In the genomic region with DNA sequence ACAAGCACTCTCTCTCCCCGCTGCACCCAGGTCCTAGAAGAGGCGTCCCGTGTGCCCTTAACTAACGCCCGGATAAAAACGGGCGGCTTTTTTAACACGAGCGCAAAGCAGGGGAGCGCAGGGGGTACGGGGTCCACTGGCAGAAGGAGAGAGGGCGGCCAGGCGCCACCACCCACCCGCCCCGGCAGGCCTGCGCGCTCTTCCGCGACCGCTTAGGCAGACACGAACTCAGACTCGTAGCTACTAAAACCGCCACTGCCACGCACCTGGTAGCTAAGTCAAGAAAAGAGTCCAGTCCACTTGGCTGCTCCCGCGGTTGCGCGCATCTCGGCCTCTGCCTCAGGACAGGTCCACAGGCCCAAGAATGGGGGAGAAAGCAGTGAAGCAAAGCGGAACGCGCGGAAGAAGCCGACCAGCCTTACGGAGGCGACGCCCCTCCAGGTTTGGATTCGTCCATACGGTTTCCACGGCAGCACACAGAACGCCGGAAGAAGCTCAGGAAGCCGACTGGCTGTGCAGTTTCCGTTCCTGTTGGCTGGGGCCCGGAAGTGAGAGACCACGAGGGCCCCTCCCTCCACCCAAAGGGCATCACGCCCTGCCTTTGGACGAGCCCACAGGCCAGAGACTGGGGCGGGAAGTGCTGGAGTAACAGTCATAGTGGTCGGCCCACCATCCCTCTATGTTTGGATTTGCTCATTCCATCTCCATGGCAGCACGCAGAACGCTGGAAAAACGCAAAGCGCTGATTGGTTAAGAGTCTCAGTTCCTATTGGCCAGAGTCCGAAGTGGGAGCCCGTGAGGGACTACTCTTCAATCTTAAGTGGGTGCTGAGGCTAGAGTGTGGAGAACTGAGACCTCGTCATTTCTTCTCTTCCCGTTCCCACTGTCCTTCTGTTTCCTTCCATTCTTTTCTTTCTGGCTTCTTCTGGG, we compare ENCODE assay signal across 1 cellular context.
A peak's percentile ranks its signal among the peaks of the same experiment; 100 is the strongest.
TF ChIP-seq lines count a peak whose summit lies in the region.

A gene (minus strand): TSS at position 354 of the 930 bp plus-strand sequence. CDS start 7,344 bp downstream, outside the sequence.

TF ChIP-seq in K562, 482 proteins besides CTCF, POLR2A, EP300 and RAD21 (continued from another document and continues in another):
- TF ChIP-seq, protein P1, sequence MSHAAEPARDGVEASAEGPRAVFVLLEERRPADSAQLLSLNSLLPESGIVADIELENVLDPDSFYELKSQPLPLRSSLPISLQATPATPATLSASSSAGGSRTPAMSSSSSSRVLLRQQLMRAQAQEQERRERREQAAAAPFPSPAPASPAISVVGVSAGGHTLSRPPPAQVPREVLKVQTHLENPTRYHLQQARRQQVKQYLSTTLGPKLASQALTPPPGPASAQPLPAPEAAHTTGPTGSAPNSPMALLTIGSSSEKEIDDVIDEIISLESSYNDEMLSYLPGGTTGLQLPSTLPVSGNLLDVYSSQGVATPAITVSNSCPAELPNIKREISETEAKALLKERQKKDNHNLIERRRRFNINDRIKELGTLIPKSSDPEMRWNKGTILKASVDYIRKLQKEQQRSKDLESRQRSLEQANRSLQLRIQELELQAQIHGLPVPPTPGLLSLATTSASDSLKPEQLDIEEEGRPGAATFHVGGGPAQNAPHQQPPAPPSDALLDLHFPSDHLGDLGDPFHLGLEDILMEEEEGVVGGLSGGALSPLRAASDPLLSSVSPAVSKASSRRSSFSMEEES (CRISPR knock-in tag; IDR thresholded peaks at IDR 0.05), result no peak
- TF ChIP-seq HLTF (IDR thresholded peaks at IDR 0.05), result no peak
- TF ChIP-seq, protein P2, sequence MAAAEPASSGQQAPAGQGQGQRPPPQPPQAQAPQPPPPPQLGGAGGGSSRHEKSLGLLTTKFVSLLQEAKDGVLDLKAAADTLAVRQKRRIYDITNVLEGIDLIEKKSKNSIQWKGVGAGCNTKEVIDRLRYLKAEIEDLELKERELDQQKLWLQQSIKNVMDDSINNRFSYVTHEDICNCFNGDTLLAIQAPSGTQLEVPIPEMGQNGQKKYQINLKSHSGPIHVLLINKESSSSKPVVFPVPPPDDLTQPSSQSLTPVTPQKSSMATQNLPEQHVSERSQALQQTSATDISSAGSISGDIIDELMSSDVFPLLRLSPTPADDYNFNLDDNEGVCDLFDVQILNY (CRISPR knock-in tag; IDR thresholded peaks at IDR 0.05), result no peak; the same call in 1 of the 2 replicates
- TF ChIP-seq RB1 (IDR thresholded peaks at IDR 0.05; ENCODE audit: low read depth), result peak; percentile 92
- no peak for TF ChIP-seq KDM1A (IDR thresholded peaks at IDR 0.05)
- no peak for TF ChIP-seq POLR2AphosphoS5 (IDR thresholded peaks at IDR 0.05; ENCODE audit: control insufficient read depth, insufficient read depth, low read depth, low read length)
- no peak for TF ChIP-seq HDGF (IDR thresholded peaks at IDR 0.05)
- no peak for TF ChIP-seq ZC3H4 (CRISPR knock-in tag; IDR thresholded peaks at IDR 0.05; ENCODE audit: borderline replicate concordance)
- no peak for TF ChIP-seq COPS2 (conservative IDR thresholded peaks at IDR 0.05)
- TF ChIP-seq, protein P3, sequence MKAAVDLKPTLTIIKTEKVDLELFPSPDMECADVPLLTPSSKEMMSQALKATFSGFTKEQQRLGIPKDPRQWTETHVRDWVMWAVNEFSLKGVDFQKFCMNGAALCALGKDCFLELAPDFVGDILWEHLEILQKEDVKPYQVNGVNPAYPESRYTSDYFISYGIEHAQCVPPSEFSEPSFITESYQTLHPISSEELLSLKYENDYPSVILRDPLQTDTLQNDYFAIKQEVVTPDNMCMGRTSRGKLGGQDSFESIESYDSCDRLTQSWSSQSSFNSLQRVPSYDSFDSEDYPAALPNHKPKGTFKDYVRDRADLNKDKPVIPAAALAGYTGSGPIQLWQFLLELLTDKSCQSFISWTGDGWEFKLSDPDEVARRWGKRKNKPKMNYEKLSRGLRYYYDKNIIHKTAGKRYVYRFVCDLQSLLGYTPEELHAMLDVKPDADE (conservative IDR thresholded peaks at IDR 0.05; ENCODE audit: control insufficient read depth, low read depth, low read length), result peak; percentile 82; the same call in 1 of the 2 replicates
- TF ChIP-seq, protein P4, sequence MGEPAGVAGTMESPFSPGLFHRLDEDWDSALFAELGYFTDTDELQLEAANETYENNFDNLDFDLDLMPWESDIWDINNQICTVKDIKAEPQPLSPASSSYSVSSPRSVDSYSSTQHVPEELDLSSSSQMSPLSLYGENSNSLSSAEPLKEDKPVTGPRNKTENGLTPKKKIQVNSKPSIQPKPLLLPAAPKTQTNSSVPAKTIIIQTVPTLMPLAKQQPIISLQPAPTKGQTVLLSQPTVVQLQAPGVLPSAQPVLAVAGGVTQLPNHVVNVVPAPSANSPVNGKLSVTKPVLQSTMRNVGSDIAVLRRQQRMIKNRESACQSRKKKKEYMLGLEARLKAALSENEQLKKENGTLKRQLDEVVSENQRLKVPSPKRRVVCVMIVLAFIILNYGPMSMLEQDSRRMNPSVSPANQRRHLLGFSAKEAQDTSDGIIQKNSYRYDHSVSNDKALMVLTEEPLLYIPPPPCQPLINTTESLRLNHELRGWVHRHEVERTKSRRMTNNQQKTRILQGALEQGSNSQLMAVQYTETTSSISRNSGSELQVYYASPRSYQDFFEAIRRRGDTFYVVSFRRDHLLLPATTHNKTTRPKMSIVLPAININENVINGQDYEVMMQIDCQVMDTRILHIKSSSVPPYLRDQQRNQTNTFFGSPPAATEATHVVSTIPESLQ (CRISPR knock-in tag; IDR thresholded peaks at IDR 0.05), result 0 out of 2 replicates have a peak, but pooled peaks have one; percentile 61
- TF ChIP-seq ZNF133 (CRISPR knock-in tag; IDR thresholded peaks at IDR 0.05), result no peak
- TF ChIP-seq HSF4 (CRISPR knock-in tag; IDR thresholded peaks at IDR 0.05; ENCODE audit: borderline replicate concordance), result no peak
- TF ChIP-seq, protein P5, sequence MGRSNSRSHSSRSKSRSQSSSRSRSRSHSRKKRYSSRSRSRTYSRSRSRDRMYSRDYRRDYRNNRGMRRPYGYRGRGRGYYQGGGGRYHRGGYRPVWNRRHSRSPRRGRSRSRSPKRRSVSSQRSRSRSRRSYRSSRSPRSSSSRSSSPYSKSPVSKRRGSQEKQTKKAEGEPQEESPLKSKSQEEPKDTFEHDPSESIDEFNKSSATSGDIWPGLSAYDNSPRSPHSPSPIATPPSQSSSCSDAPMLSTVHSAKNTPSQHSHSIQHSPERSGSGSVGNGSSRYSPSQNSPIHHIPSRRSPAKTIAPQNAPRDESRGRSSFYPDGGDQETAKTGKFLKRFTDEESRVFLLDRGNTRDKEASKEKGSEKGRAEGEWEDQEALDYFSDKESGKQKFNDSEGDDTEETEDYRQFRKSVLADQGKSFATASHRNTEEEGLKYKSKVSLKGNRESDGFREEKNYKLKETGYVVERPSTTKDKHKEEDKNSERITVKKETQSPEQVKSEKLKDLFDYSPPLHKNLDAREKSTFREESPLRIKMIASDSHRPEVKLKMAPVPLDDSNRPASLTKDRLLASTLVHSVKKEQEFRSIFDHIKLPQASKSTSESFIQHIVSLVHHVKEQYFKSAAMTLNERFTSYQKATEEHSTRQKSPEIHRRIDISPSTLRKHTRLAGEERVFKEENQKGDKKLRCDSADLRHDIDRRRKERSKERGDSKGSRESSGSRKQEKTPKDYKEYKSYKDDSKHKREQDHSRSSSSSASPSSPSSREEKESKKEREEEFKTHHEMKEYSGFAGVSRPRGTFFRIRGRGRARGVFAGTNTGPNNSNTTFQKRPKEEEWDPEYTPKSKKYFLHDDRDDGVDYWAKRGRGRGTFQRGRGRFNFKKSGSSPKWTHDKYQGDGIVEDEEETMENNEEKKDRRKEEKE (IDR thresholded peaks at IDR 0.05; ENCODE audit: borderline replicate concordance in 1 of 2, control insufficient read depth in 1 of 2, low read depth in 2 of 2, low read length in 1 of 2), result peak in 1 of 2 experiments; percentile 96; a peak in 2 of 4 replicates
- TF ChIP-seq CSDE1 (IDR thresholded peaks at IDR 0.05), result peak in 1 of 2 experiments; percentile 90; a peak in 2 of 4 replicates
- TF ChIP-seq, protein P6, sequence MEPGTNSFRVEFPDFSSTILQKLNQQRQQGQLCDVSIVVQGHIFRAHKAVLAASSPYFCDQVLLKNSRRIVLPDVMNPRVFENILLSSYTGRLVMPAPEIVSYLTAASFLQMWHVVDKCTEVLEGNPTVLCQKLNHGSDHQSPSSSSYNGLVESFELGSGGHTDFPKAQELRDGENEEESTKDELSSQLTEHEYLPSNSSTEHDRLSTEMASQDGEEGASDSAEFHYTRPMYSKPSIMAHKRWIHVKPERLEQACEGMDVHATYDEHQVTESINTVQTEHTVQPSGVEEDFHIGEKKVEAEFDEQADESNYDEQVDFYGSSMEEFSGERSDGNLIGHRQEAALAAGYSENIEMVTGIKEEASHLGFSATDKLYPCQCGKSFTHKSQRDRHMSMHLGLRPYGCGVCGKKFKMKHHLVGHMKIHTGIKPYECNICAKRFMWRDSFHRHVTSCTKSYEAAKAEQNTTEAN (CRISPR knock-in tag; IDR thresholded peaks at IDR 0.05), result peak; percentile 33; the same call in 1 of the 2 replicates
- no peak for TF ChIP-seq FOSL1 (tag; conservative IDR thresholded peaks at IDR 0.05)
- no peak for TF ChIP-seq TAF9B (IDR thresholded peaks at IDR 0.05; ENCODE audit: partially characterized antibody)
- TF ChIP-seq, protein P7, sequence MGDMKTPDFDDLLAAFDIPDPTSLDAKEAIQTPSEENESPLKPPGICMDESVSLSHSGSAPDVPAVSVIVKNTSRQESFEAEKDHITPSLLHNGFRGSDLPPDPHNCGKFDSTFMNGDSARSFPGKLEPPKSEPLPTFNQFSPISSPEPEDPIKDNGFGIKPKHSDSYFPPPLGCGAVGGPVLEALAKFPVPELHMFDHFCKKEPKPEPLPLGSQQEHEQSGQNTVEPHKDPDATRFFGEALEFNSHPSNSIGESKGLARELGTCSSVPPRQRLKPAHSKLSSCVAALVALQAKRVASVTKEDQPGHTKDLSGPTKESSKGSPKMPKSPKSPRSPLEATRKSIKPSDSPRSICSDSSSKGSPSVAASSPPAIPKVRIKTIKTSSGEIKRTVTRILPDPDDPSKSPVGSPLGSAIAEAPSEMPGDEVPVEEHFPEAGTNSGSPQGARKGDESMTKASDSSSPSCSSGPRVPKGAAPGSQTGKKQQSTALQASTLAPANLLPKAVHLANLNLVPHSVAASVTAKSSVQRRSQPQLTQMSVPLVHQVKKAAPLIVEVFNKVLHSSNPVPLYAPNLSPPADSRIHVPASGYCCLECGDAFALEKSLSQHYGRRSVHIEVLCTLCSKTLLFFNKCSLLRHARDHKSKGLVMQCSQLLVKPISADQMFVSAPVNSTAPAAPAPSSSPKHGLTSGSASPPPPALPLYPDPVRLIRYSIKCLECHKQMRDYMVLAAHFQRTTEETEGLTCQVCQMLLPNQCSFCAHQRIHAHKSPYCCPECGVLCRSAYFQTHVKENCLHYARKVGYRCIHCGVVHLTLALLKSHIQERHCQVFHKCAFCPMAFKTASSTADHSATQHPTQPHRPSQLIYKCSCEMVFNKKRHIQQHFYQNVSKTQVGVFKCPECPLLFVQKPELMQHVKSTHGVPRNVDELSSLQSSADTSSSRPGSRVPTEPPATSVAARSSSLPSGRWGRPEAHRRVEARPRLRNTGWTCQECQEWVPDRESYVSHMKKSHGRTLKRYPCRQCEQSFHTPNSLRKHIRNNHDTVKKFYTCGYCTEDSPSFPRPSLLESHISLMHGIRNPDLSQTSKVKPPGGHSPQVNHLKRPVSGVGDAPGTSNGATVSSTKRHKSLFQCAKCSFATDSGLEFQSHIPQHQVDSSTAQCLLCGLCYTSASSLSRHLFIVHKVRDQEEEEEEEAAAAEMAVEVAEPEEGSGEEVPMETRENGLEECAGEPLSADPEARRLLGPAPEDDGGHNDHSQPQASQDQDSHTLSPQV (IDR thresholded peaks at IDR 0.05), result no peak
- TF ChIP-seq, protein P8, sequence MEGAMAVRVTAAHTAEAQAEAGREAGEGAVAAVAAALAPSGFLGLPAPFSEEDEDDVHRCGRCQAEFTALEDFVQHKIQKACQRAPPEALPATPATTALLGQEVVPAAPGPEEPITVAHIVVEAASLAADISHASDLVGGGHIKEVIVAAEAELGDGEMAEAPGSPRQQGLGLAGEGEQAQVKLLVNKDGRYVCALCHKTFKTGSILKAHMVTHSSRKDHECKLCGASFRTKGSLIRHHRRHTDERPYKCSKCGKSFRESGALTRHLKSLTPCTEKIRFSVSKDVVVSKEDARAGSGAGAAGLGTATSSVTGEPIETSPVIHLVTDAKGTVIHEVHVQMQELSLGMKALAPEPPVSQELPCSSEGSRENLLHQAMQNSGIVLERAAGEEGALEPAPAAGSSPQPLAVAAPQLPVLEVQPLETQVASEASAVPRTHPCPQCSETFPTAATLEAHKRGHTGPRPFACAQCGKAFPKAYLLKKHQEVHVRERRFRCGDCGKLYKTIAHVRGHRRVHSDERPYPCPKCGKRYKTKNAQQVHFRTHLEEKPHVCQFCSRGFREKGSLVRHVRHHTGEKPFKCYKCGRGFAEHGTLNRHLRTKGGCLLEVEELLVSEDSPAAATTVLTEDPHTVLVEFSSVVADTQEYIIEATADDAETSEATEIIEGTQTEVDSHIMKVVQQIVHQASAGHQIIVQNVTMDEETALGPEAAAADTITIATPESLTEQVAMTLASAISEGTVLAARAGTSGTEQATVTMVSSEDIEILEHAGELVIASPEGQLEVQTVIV (CRISPR knock-in tag; IDR thresholded peaks at IDR 0.05; ENCODE audit: borderline replicate concordance), result no peak
- no peak; the same call in 1 of the 2 replicates for TF ChIP-seq CHD2 (IDR thresholded peaks at IDR 0.05; ENCODE audit: low read depth, low read length)
- no peak for TF ChIP-seq POLR3G (IDR thresholded peaks at IDR 0.05; ENCODE audit: extremely low read depth, insufficient read length, insufficient replicate concordance)
